Comparison of ENCODE assay signal across 13 cellular contexts in genomic region chr19:29259153-29259552, GRCh38. TPM values are rescaled to one million over a fixed set of nuclear protein-coding genes. Genes with fewer than 3 reads are reported as not detected.
A peak's percentile ranks its signal among the peaks of the same experiment; 100 is the strongest.
DNase-seq lines count a peak whose midpoint lies in the region; ATAC-seq and TF ChIP-seq lines count a peak whose summit lies in the region.
"Had no signal": no experiment of that assay in that cellular context is flagged by ENCODE, and none has a peak within 500 bp of the region (broad histone marks: within the 10 kb centered on the region; RNA-seq: fewer than 3 reads in every experiment).

No MANE protein-coding gene starts in this region.

- no peaks in the 10 kb centered on the region for H3K9me3 Mint-ChIP-seq in T-helper 2 cell treated with Interferon-gamma antibody and Interleukin-4, amounts not matched to agents 5 μg/mL and 100 μg/mL, for 36 hours
- H3K9me3 Mint-ChIP-seq in effector memory CD8-positive, alpha-beta T cell, result no peaks in the 10 kb centered on the region

- no peak overlapping the region for H3K4me2 ChIP-seq in OCI-LY7 (ENCODE audit: low read length)

- no peaks in the 10 kb centered on the region for H3K36me3 ChIP-seq in OCI-LY7 (ENCODE audit: insufficient read depth, low read length)

- no TSS peak for BruUV-seq in OCI-LY7 (replicated peaks; lab: Mats Ljungman, UMichigan)

- no peak overlapping the region for H3K27ac Mint-ChIP-seq in T-helper 2 cell treated with Interferon-gamma antibody and Interleukin-4, amounts not matched to agents 5 μg/mL and 100 μg/mL, for 36 hours
- peak overlapping the region in 1 of 2 donors; percentile 34 for H3K27ac Mint-ChIP-seq in effector memory CD8-positive, alpha-beta T cell

- no peaks in the 10 kb centered on the region for H3K36me3 Mint-ChIP-seq in T-helper 2 cell treated with Interferon-gamma antibody and Interleukin-4, amounts not matched to agents 5 μg/mL and 100 μg/mL, for 36 hours (ENCODE audit: low read depth)
- H3K36me3 Mint-ChIP-seq in effector memory CD8-positive, alpha-beta T cell (ENCODE audit: insufficient read depth), result peaks cover 3% of the 10 kb centered on the region

- no peaks in the 10 kb centered on the region for H3K79me2 ChIP-seq in OCI-LY7 (ENCODE audit: insufficient read depth, low read depth, low read length)

- intact Hi-C loops in OCI-LY7 (cut with micrococcal nuclease; ENCODE audit: unreplicated experiment), result no loop called here

- POLR2A ChIA-PET in OCI-LY7 (lab: Charles Lee), result no interaction called here

- no peak overlapping the region for H3K27ac ChIP-seq in OCI-LY7 (ENCODE audit: low read depth, low read length, poor library complexity, severe bottlenecking)

- DNase-seq in AG10803 (ENCODE audit: low read depth) (no peak), OCI-LY7 (ENCODE audit: low spot score) (peak; percentile 18), epithelial cell of proximal tubule (ENCODE audit: low read depth) (no peak)
- DNase-seq in T-helper 2 cell treated with Interferon-gamma antibody and Interleukin-4, amounts not matched to agents 5 μg/mL and 100 μg/mL, for 36 hours (ENCODE audit: low spot score), result no peak
- DNase-seq in activated naive CD4-positive, alpha-beta T cell (lab: John Stamatoyannopoulos, UW), result no peak
- DNase-seq in effector memory CD8-positive, alpha-beta T cell, result no peak
- DNase-seq: activated T-cell treated with anti-CD3 and anti-CD28 coated beads for 4 hours, caudate nucleus, DMS153, mucosa of descending colon, small intestine had no signal

- H3K4me1 ChIP-seq in OCI-LY7 (ENCODE audit: insufficient read depth, low read length, poor library complexity, severe bottlenecking), result no peaks in the 10 kb centered on the region

- H3K9me3 ChIP-seq in OCI-LY7 (ENCODE audit: low read length), result no peaks in the 10 kb centered on the region
- H3K9me3 ChIP-seq: mucosa of descending colon had no signal

- H3K4me3 ChIP-seq in AG10803 (ENCODE audit: low read length) (no peak overlapping the region), GM12875 (ENCODE audit: low read depth, low read length) (no peak overlapping the region), OCI-LY7 (ENCODE audit: low read depth, low read length, poor library complexity, severe bottlenecking) (no peak overlapping the region), epithelial cell of proximal tubule (ENCODE audit: low read depth, low read length) (no peak overlapping the region)
- H3K4me3 ChIP-seq: mucosa of descending colon had no signal

- H3K4me3 Mint-ChIP-seq in T-helper 2 cell treated with Interferon-gamma antibody and Interleukin-4, amounts not matched to agents 5 μg/mL and 100 μg/mL, for 36 hours, result no peak overlapping the region
- no peak overlapping the region for H3K4me3 Mint-ChIP-seq in effector memory CD8-positive, alpha-beta T cell

- H2AFZ ChIP-seq in OCI-LY7 (ENCODE audit: low read length), result no peak overlapping the region

- H3K4me1 Mint-ChIP-seq in T-helper 2 cell treated with Interferon-gamma antibody and Interleukin-4, amounts not matched to agents 5 μg/mL and 100 μg/mL, for 36 hours (ENCODE audit: low read depth), result peaks cover 3% of the 10 kb centered on the region
- H3K4me1 Mint-ChIP-seq in effector memory CD8-positive, alpha-beta T cell (ENCODE audit: low read depth in 2 of 2), result peaks cover 12 to 14% of the 10 kb centered on the region in 2 donors

- TF ChIP-seq CTCF in AG10803 (conservative IDR thresholded peaks at IDR 0.05; ENCODE audit: low read length) (peak; percentile 32), GM12875 (IDR thresholded peaks at IDR 0.05; ENCODE audit: borderline replicate concordance, insufficient read depth, low read depth, low read length) (0 out of 2 replicates have a peak, but pooled peaks have one; percentile 21), OCI-LY7 (conservative IDR thresholded peaks at IDR 0.05; ENCODE audit: low read length) (peak; percentile 64), epithelial cell of proximal tubule (conservative IDR thresholded peaks at IDR 0.05; ENCODE audit: low read depth, low read length) (peak; percentile 55)

- H4K20me1 ChIP-seq in OCI-LY7 (ENCODE audit: insufficient read depth, low read length), result no peaks in the 10 kb centered on the region

- H3K27me3 Mint-ChIP-seq in T-helper 2 cell treated with Interferon-gamma antibody and Interleukin-4, amounts not matched to agents 5 μg/mL and 100 μg/mL, for 36 hours (ENCODE audit: low read depth), result peaks cover 2% of the 10 kb centered on the region
- H3K27me3 Mint-ChIP-seq in effector memory CD8-positive, alpha-beta T cell, result peaks cover 8 to 22% of the 10 kb centered on the region in 2 donors

- CTCF ChIA-PET in OCI-LY7 (lab: Charles Lee; ENCODE audit: unreplicated experiment), result no interaction called here

- ATAC-seq in GM19351 (IDR thresholded peaks at IDR 0.05; ENCODE audit: unreplicated experiment), result no peak
- ATAC-seq in effector memory CD8-positive, alpha-beta T cell (replicated peaks), result no peak
- ATAC-seq: mucosa of descending colon had no signal

- no peaks in the 10 kb centered on the region for H3K9me2 ChIP-seq in OCI-LY7 (ENCODE audit: insufficient read depth, low read length)

RNA-seq across cellular contexts. Expression of gene UQCRFS1, which starts 46.2 kb away (rescaled TPM):
- total RNA-seq in OCI-LY7 (2014; rRNA removed; shearing (Covaris generic)), result 32.6 and 40.6 TPM in 2 replicates
- total RNA-seq in OCI-LY7 (2022) (40.0 and 42.6 TPM in 2 replicates), epithelial cell of proximal tubule (51.8 and 56.2 TPM in 2 replicates)
